In genomic region chr4:47646372-47646771, GRCh38 we compare ENCODE assay signal across 25 cellular contexts.
"Had no signal": no experiment of that assay in that cellular context is flagged by ENCODE, and none has a peak within 500 bp of the region (broad histone marks: within the 10 kb centered on the region; RNA-seq: fewer than 3 reads in every experiment).

No MANE protein-coding gene starts in this region.

- H3K27ac Mint-ChIP-seq: naive thymus-derived CD8-positive, alpha-beta T cell had no signal

- H3K4me3 ChIP-seq: dorsolateral prefrontal cortex, gastrocnemius medialis, heart left ventricle, hepatocyte, left lung, lower lobe of right lung, ovary, psoas muscle, right lobe of liver, smooth muscle cell, stomach, thyroid gland, vagina had no signal

- H3K27ac ChIP-seq: dorsolateral prefrontal cortex, epithelial cell of prostate, gastrocnemius medialis, hepatocyte, left lung, lower lobe of right lung, ovary, psoas muscle, right lobe of liver, stomach, thyroid gland, vagina had no signal

- H3K4me3 Mint-ChIP-seq: naive thymus-derived CD8-positive, alpha-beta T cell had no signal

- H3K36me3 ChIP-seq: gastrocnemius medialis, left lung, lower lobe of right lung, ovary, right lobe of liver, stomach, thyroid gland, vagina had no signal

- H3K36me3 Mint-ChIP-seq: naive thymus-derived CD8-positive, alpha-beta T cell had no signal

- H3K9me3 ChIP-seq: gastrocnemius medialis, heart left ventricle, left lung, lower lobe of right lung, ovary, psoas muscle, right lobe of liver, stomach, thyroid gland, vagina had no signal

- H3K4me1 Mint-ChIP-seq: naive thymus-derived CD8-positive, alpha-beta T cell had no signal

- H3K4me1 ChIP-seq: gastrocnemius medialis, left lung, lower lobe of right lung, psoas muscle, right lobe of liver, thyroid gland had no signal

- ATAC-seq: esophagus mucosa; gastrocnemius medialis; left lung; lower lobe of right lung; naive thymus-derived CD8-positive, alpha-beta T cell; psoas muscle; right lobe of liver had no signal

- DNase-seq: dorsolateral prefrontal cortex; effector CD4-positive, alpha-beta T cell; gastrocnemius medialis; left cardiac atrium; left lung; lower lobe of right lung; naive thymus-derived CD8-positive, alpha-beta T cell; occipital lobe; ovary; psoas muscle; right lobe of liver; stimulated activated CD4-positive, alpha-beta T cell treated with anti-CD3 and anti-CD28 coated beads, Interleukin-12 subunit alpha, Interleukin-12 subunit beta, amount 100 ng/mL, for 4 hours; stimulated activated CD4-positive, alpha-beta T cell treated with anti-CD3 and anti-CD28 coated beads, Interleukin-1b, Interleukin-23, amount 100 ng/mL, for 48 hours; stimulated activated CD4-positive, alpha-beta T cell treated with anti-CD3 and anti-CD28 coated beads, Interleukin-4, amount 100 ng/mL, for 1 hour; stimulated activated CD8-positive, alpha-beta memory T cell treated with anti-CD3 and anti-CD28 coated beads, Interleukin-4, amount 100 ng/mL, for 48 hours; stimulated activated naive CD4-positive, alpha-beta T cell; stomach; thyroid gland; trophoblast cell had no signal

- H3K9me3 Mint-ChIP-seq: naive thymus-derived CD8-positive, alpha-beta T cell had no signal

- H3K27me3 ChIP-seq: dorsolateral prefrontal cortex, gastrocnemius medialis, heart left ventricle, hepatocyte, left lung, ovary, right lobe of liver, stomach, thyroid gland, vagina had no signal
